10 cellular contexts compared by ENCODE assay signal in the genomic region with DNA sequence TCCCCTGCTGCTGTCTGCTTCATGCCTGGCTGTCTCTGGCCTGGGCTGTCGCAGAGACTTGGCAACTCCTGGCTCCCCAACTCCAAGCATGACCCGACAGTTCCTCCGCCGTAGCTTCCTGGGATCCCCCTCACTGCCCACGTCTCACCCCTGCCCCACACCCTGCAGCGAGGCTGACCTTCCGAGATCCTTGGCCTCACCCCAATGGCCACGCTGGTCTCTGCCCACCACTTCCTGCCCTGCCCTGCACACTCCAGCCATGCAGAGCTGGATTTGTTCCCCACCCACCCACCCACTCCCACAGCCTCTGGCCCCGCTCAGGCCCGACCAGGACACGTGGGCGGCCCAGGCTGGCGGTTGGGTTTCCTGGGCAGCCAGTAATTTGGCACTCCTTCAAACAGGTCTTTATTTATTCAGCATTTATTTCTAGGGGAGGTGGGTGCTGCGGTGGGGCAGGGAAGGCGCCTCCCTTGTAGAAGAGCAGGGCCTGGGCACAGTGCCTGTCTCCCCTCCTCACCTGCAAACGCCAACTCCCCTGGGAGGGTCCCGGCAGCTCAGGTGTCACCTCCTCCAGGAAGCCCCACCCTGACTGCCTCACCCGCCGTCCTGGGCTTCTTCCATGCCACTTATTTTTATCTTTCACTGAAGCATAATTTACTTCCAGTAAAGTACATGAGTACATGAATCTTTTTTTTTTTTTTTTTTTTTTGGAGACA. TPM values are rescaled to one million over a fixed set of nuclear protein-coding genes. Genes with fewer than 3 reads are reported as not detected.
DNase-seq lines count a peak whose midpoint lies in the region; ATAC-seq and TF ChIP-seq lines count a peak whose summit lies in the region.
"Had no signal": no experiment of that assay in that cellular context is flagged by ENCODE, and none has a peak within 500 bp of the region (broad histone marks: within the 10 kb centered on the region; RNA-seq: fewer than 3 reads in every experiment).

No MANE protein-coding gene starts in this region.

- peaks cover 2% of the 10 kb centered on the region for H3K79me2 ChIP-seq in fibroblast of lung (ENCODE audit: control insufficient read depth, insufficient read depth, low read length)

- no peaks in the 10 kb centered on the region for H4K20me1 ChIP-seq in fibroblast of lung (ENCODE audit: control insufficient read depth, extremely low read depth, insufficient read depth, low read length)

- peak overlapping the region; percentile 37 for H3K9ac ChIP-seq in fibroblast of lung (ENCODE audit: insufficient read depth, low read length)
- peak overlapping the region; percentile 70 to 95 (median 89) for H3K9ac ChIP-seq in skeletal muscle tissue (ENCODE audit: low read depth in 1 of 3, low read length in 3 of 3)

- H3K27ac ChIP-seq in fibroblast of lung (ENCODE audit: insufficient read depth, low read length), result peak overlapping the region; percentile 95
- H3K27ac ChIP-seq in skeletal muscle tissue (ENCODE audit: low read depth, low read length), result peak overlapping the region; percentile 99

- TF ChIP-seq CTCF in GM13976 (IDR thresholded peaks at IDR 0.05; ENCODE audit: borderline replicate concordance, control extremely low read depth, extremely low read depth, insufficient read depth, missing control alignments) (no peak), fibroblast of lung (conservative IDR thresholded peaks at IDR 0.05 in 1 of 2, IDR thresholded peaks at IDR 0.05 in 1 of 2; ENCODE audit: low read depth in 1 of 2, low read length in 2 of 2) (no peak)

- H2AFZ ChIP-seq in fibroblast of lung (ENCODE audit: low read length), result no peak overlapping the region

- H3K27me3 ChIP-seq in fibroblast of lung (ENCODE audit: control insufficient read depth, insufficient read depth, low read length) (no peaks in the 10 kb centered on the region), skeletal muscle tissue (ENCODE audit: control insufficient read depth in 3 of 3, insufficient read depth in 3 of 3, low read length in 3 of 3) (no peaks in the 10 kb centered on the region)

- H3K4me3 ChIP-seq in fibroblast of lung (replicated peaks in 1 of 4; ENCODE audit: control extremely low read depth in 1 of 4, insufficient read depth in 1 of 4, low read depth in 3 of 4, low read length in 4 of 4) (no peak overlapping the region), skeletal muscle tissue (ENCODE audit: low read length in 3 of 3) (peak overlapping the region in 1 of 3 donors; percentile 41)

- H3K9me3 ChIP-seq in fibroblast of lung (ENCODE audit: control insufficient read depth, insufficient read depth, low read depth, low read length) (no peaks in the 10 kb centered on the region), skeletal muscle tissue (ENCODE audit: control insufficient read depth in 3 of 3, low read length in 3 of 3) (no peaks in the 10 kb centered on the region)

- H3K36me3 ChIP-seq in fibroblast of lung (ENCODE audit: control insufficient read depth, insufficient read depth, low read length) (no peaks in the 10 kb centered on the region), skeletal muscle tissue (ENCODE audit: control insufficient read depth in 3 of 3, insufficient read depth in 3 of 3, low read length in 3 of 3) (no peaks in the 10 kb centered on the region)

- ATAC-seq in GM21390 (IDR thresholded peaks at IDR 0.05; ENCODE audit: unreplicated experiment), result no peak
- ATAC-seq in GM18873 (IDR thresholded peaks at IDR 0.05; ENCODE audit: low FRiP score, unreplicated experiment), result no peak

- H3K4me2 ChIP-seq in fibroblast of lung (ENCODE audit: extremely low read depth, insufficient read depth, low read length), result peak overlapping the region; percentile 5

- H3K4me1 ChIP-seq in fibroblast of lung (ENCODE audit: control insufficient read depth, extremely low read depth, insufficient read depth, low read length) (peaks cover 34% of the 10 kb centered on the region), skeletal muscle tissue (ENCODE audit: control insufficient read depth in 3 of 3, insufficient read depth in 3 of 3, low read length in 3 of 3) (peaks cover 74 to 91% (median 84%) of the 10 kb centered on the region in 3 donors)

- in situ Hi-C loops in GM13976 (cut with MboI; ENCODE audit: low sequenced_read_pairs, unreplicated experiment), result no loop called here

- DNase-seq in GM13976 (ENCODE audit: low spot score), result peak; percentile 54
- peak; percentile 51 for DNase-seq in OCI-M1 (lab: John Stamatoyannopoulos, UW)
- DNase-seq in fibroblast of lung (ENCODE audit: low read depth in 2 of 2), result peak; percentile 57 to 61
- no peak for DNase-seq in activated effector memory CD4-positive, alpha-beta T cell treated with anti-CD3 and anti-CD28 coated beads, Interleukin-2, amount 50 U/mL, for 16 hours
- DNase-seq in stimulated activated naive CD4-positive, alpha-beta T cell (lab: John Stamatoyannopoulos, UW), result no peak
- DNase-seq: central memory CD4-positive, alpha-beta T cell; stimulated activated CD4-positive, alpha-beta T cell treated with anti-CD3 and anti-CD28 coated beads, Interleukin-4, amount 100 ng/mL, for 24 hours had no signal

RNA-seq across cellular contexts. Expression of a gene that starts 25.5 kb away (rescaled TPM):
- total RNA-seq in fibroblast of lung (10.0 and 14.7 TPM in 2 replicates), skeletal muscle tissue (16.2 TPM)
- polyA plus RNA-seq in fibroblast of lung, result 7.8 and 9.7 TPM in 2 replicates
- 12.8 and 15.4 TPM in 2 replicates for polyA plus RNA-seq in fibroblast of lung (2012)
- 18.9 and 24.1 TPM in 2 replicates for polyA minus RNA-seq in fibroblast of lung (ENCODE audit: low replicate concordance)

Comparison
In these comparisons a context has a peak if more than half of its experiments do, and no peak if none do; other contexts are left out.
1. DNase-seq: peak in GM13976 (single experiment), OCI-M1 (single experiment) and fibroblast of lung (2 of 2); none in activated effector memory CD4-positive, alpha-beta T cell treated with anti-CD3 and anti-CD28 coated beads, Interleukin-2, amount 50 U/mL, for 16 hours (single experiment) and stimulated activated naive CD4-positive, alpha-beta T cell (0 of 6).